Comparison of ENCODE assay signal across 3 cellular contexts in the genomic region with DNA sequence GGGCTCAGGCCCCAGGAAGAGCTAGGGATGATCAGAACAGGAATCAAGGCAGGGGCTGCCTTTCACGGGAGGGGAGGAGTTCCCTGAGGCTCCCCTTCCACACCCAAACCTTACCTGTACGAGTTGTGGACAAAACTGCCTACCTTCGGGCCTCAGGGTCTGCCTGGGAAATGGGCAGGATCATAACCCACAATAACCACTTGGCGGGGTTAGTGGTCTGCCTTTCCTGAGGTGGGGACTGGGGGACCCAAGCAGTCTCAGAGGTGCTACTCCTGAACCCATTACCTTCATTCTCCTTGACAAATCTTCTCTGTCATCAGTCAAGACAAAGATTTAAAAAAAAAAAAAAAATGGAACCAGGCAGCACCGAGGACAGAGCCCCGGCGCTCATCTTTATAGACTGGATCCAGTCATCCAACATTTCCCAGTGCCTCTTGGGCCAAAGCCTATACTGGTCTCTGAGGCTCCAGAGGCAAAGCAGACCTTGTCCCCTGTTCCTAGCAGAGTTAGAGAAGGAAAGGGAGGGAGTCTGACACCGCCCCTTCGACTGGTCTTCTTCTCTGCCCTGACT.
TF ChIP-seq lines count a peak whose summit lies in the region.

No MANE protein-coding gene starts in this region.

TF ChIP-seq in SK-N-SH, 30 proteins besides CTCF, POLR2A, EP300 and RAD21:
- TF ChIP-seq, protein P1, sequence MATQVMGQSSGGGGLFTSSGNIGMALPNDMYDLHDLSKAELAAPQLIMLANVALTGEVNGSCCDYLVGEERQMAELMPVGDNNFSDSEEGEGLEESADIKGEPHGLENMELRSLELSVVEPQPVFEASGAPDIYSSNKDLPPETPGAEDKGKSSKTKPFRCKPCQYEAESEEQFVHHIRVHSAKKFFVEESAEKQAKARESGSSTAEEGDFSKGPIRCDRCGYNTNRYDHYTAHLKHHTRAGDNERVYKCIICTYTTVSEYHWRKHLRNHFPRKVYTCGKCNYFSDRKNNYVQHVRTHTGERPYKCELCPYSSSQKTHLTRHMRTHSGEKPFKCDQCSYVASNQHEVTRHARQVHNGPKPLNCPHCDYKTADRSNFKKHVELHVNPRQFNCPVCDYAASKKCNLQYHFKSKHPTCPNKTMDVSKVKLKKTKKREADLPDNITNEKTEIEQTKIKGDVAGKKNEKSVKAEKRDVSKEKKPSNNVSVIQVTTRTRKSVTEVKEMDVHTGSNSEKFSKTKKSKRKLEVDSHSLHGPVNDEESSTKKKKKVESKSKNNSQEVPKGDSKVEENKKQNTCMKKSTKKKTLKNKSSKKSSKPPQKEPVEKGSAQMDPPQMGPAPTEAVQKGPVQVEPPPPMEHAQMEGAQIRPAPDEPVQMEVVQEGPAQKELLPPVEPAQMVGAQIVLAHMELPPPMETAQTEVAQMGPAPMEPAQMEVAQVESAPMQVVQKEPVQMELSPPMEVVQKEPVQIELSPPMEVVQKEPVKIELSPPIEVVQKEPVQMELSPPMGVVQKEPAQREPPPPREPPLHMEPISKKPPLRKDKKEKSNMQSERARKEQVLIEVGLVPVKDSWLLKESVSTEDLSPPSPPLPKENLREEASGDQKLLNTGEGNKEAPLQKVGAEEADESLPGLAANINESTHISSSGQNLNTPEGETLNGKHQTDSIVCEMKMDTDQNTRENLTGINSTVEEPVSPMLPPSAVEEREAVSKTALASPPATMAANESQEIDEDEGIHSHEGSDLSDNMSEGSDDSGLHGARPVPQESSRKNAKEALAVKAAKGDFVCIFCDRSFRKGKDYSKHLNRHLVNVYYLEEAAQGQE (IDR thresholded peaks at IDR 0.05; ENCODE audit: low read depth, low read length) = peak; percentile 84
- TF ChIP-seq FOXM1 (IDR thresholded peaks at IDR 0.05; ENCODE audit: low read depth) = no peak
- no peak for TF ChIP-seq MXI1 (IDR thresholded peaks at IDR 0.05; ENCODE audit: low read depth, low read length)
- no peak for TF ChIP-seq GATA2 (CRISPR knock-in tag; IDR thresholded peaks at IDR 0.05)

TF ChIP-seq in SK-N-SH treated with all-trans-retinoic acid at 6 μM for 48 hours, 23 proteins besides CTCF, POLR2A, EP300 and RAD21 (continued from another document):
- TF ChIP-seq, protein P2, sequence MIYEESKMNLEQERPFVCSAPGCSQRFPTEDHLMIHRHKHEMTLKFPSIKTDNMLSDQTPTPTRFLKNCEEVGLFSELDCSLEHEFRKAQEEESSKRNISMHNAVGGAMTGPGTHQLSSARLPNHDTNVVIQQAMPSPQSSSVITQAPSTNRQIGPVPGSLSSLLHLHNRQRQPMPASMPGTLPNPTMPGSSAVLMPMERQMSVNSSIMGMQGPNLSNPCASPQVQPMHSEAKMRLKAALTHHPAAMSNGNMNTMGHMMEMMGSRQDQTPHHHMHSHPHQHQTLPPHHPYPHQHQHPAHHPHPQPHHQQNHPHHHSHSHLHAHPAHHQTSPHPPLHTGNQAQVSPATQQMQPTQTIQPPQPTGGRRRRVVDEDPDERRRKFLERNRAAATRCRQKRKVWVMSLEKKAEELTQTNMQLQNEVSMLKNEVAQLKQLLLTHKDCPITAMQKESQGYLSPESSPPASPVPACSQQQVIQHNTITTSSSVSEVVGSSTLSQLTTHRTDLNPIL (CRISPR knock-in tag; IDR thresholded peaks at IDR 0.05; ENCODE audit: low read depth) = no peak
- TF ChIP-seq ARNTL (CRISPR knock-in tag; IDR thresholded peaks at IDR 0.05; ENCODE audit: borderline replicate concordance, low read depth) (no peak), GLIS3 (CRISPR knock-in tag; IDR thresholded peaks at IDR 0.05) (no peak), ZNF565 (CRISPR knock-in tag; conservative IDR thresholded peaks at IDR 0.05; ENCODE audit: low read depth) (no peak), ESRRG (CRISPR knock-in tag; IDR thresholded peaks at IDR 0.05) (no peak), ISL1 (CRISPR knock-in tag; IDR thresholded peaks at IDR 0.05) (no peak), SNAI2 (CRISPR knock-in tag; IDR thresholded peaks at IDR 0.05) (no peak), TCF4 (CRISPR knock-in tag; IDR thresholded peaks at IDR 0.05; ENCODE audit: borderline replicate concordance) (no peak), TOX (CRISPR knock-in tag; IDR thresholded peaks at IDR 0.05; ENCODE audit: borderline replicate concordance) (no peak), ZNF70 (CRISPR knock-in tag; IDR thresholded peaks at IDR 0.05) (no peak), RARB (CRISPR knock-in tag; IDR thresholded peaks at IDR 0.05) (no peak), OSR1 (CRISPR knock-in tag; IDR thresholded peaks at IDR 0.05) (no peak), BACH2 (CRISPR knock-in tag; IDR thresholded peaks at IDR 0.05; ENCODE audit: borderline replicate concordance) (no peak)
- TF ChIP-seq, protein P3, sequence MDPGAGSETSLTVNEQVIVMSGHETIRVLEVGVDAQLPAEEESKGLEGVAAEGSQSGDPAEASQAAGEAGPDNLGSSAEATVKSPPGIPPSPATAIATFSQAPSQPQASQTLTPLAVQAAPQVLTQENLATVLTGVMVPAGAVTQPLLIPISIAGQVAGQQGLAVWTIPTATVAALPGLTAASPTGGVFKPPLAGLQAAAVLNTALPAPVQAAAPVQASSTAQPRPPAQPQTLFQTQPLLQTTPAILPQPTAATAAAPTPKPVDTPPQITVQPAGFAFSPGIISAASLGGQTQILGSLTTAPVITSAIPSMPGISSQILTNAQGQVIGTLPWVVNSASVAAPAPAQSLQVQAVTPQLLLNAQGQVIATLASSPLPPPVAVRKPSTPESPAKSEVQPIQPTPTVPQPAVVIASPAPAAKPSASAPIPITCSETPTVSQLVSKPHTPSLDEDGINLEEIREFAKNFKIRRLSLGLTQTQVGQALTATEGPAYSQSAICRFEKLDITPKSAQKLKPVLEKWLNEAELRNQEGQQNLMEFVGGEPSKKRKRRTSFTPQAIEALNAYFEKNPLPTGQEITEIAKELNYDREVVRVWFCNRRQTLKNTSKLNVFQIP (CRISPR knock-in tag; IDR thresholded peaks at IDR 0.05; ENCODE audit: borderline replicate concordance, low read depth) = no peak
- TF ChIP-seq, protein P4, sequence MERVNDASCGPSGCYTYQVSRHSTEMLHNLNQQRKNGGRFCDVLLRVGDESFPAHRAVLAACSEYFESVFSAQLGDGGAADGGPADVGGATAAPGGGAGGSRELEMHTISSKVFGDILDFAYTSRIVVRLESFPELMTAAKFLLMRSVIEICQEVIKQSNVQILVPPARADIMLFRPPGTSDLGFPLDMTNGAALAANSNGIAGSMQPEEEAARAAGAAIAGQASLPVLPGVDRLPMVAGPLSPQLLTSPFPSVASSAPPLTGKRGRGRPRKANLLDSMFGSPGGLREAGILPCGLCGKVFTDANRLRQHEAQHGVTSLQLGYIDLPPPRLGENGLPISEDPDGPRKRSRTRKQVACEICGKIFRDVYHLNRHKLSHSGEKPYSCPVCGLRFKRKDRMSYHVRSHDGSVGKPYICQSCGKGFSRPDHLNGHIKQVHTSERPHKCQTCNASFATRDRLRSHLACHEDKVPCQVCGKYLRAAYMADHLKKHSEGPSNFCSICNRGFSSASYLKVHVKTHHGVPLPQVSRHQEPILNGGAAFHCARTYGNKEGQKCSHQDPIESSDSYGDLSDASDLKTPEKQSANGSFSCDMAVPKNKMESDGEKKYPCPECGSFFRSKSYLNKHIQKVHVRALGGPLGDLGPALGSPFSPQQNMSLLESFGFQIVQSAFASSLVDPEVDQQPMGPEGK (CRISPR knock-in tag; IDR thresholded peaks at IDR 0.05; ENCODE audit: borderline replicate concordance) = no peak

TF ChIP-seq in Ishikawa, 13 proteins besides CTCF, POLR2A, EP300 and RAD21 (continued from another document):
- TF ChIP-seq, protein P1 (IDR thresholded peaks at IDR 0.05; ENCODE audit: low read depth) = peak; percentile 66
